In genomic region chr4:83643036-83643435, GRCh38 we compare ENCODE assay signal across 35 cellular contexts.
"Had no signal": no experiment of that assay in that cellular context is flagged by ENCODE, and none has a peak within 500 bp of the region (broad histone marks: within the 10 kb centered on the region; RNA-seq: fewer than 3 reads in every experiment).

No MANE protein-coding gene starts in this region.

- H3K27me3 ChIP-seq: MG63 had no signal

- H3K9me3 ChIP-seq: MG63 had no signal

- DNase-seq: Kasumi-1, MG63, MM.1S, MV-4-11, NCI-H1048, NCI-H1092, NCI-H1092 treated with DMSO at 0.1 percent for 48 hours, NCI-H1105, NCI-H1105 treated with DMSO at 0.1 percent for 48 hours, NCI-H1417, NCI-H1417 treated with DMSO at 0.1 percent for 48 hours, NCI-H1436, NCI-H1436 treated with DMSO at 0.1 percent for 48 hours, NCI-H146, NCI-H1694, NCI-H1694 treated with DMSO at 0.1 percent for 48 hours, NCI-H187, NCI-H187 treated with DMSO at 0.1 percent for 48 hours, NCI-H1930, NCI-H2029, NCI-H2029 treated with DMSO at 0.1 percent for 48 hours, NCI-H2081, NCI-H2081 treated with DMSO at 0.1 percent for 48 hours, NCI-H2107, NCI-H2171, NCI-H2171 treated with DMSO at 0.1 percent for 48 hours, NCI-H2227 treated with DMSO at 0.1 percent for 48 hours, NCI-H226, NCI-H345, NCI-H446, NCI-H446 treated with DMSO at 0.1 percent for 48 hours, NCI-H510A, NCI-H510A treated with DMSO at 0.1 percent for 48 hours, NCI-H524, NCI-H524 treated with DMSO at 0.1 percent for 48 hours had no signal

- H3K4me3 ChIP-seq: MG63 had no signal

- H3K36me3 ChIP-seq: MG63 had no signal
